In the genomic region with DNA sequence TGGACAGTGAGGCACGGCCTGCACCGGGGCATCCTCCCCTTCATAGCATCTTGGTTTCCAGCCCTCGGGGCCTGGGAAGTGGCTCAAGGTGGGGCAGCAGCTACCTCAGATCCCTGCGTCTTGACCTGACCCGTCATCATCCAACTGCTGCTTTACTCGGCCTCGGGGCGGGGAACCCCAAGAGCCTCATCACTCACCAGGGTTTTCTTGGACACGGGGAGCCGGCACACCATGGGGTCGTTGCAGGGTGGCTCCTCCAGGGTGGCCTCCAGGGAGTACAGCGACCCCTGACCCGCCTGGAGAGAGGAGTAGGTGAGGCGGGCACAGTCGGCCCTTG, we compare ENCODE assay signal across 2 cellular contexts.
TF ChIP-seq lines count a peak whose summit lies in the region.

No MANE protein-coding gene starts in this region.

TF ChIP-seq in K562, 482 proteins besides CTCF, POLR2A, EP300 and RAD21:
- no peak for TF ChIP-seq GABPB2 (CRISPR knock-in tag; conservative IDR thresholded peaks at IDR 0.05)
- TF ChIP-seq MAFK (IDR thresholded peaks at IDR 0.05; ENCODE audit: low read length) = no peak
- TF ChIP-seq, protein P1, sequence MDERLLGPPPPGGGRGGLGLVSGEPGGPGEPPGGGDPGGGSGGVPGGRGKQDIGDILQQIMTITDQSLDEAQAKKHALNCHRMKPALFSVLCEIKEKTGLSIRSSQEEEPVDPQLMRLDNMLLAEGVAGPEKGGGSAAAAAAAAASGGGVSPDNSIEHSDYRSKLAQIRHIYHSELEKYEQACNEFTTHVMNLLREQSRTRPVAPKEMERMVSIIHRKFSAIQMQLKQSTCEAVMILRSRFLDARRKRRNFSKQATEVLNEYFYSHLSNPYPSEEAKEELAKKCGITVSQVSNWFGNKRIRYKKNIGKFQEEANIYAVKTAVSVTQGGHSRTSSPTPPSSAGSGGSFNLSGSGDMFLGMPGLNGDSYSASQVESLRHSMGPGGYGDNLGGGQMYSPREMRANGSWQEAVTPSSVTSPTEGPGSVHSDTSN (CRISPR knock-in tag; IDR thresholded peaks at IDR 0.05; ENCODE audit: low read depth) = no peak
- TF ChIP-seq, protein P1 (tag; conservative IDR thresholded peaks at IDR 0.05; ENCODE audit: low read depth) = no peak
- TF ChIP-seq SRSF9 (IDR thresholded peaks at IDR 0.05; ENCODE audit: borderline replicate concordance, low read depth, low read length) = no peak
- TF ChIP-seq ZFP36 (IDR thresholded peaks at IDR 0.05; ENCODE audit: low read depth, low read length, partially characterized antibody) = peak; percentile 18
- TF ChIP-seq, protein P2, sequence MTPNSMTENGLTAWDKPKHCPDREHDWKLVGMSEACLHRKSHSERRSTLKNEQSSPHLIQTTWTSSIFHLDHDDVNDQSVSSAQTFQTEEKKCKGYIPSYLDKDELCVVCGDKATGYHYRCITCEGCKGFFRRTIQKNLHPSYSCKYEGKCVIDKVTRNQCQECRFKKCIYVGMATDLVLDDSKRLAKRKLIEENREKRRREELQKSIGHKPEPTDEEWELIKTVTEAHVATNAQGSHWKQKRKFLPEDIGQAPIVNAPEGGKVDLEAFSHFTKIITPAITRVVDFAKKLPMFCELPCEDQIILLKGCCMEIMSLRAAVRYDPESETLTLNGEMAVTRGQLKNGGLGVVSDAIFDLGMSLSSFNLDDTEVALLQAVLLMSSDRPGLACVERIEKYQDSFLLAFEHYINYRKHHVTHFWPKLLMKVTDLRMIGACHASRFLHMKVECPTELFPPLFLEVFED (CRISPR knock-in tag; conservative IDR thresholded peaks at IDR 0.05) = no peak
- TF ChIP-seq KLF16 (IDR thresholded peaks at IDR 0.05) = no peak

TF ChIP-seq in GM12891, 5 proteins besides CTCF, POLR2A, EP300 and RAD21:
- TF ChIP-seq TAF1 (IDR thresholded peaks at IDR 0.05; ENCODE audit: low read depth, low read length) = no peak
- no peak for TF ChIP-seq POU2F2 (IDR thresholded peaks at IDR 0.05; ENCODE audit: low read depth, low read length)
- no peak for TF ChIP-seq PAX5 (IDR thresholded peaks at IDR 0.05; ENCODE audit: insufficient read depth, low read length, severe bottlenecking)
- TF ChIP-seq POLR2AphosphoS5 (IDR thresholded peaks at IDR 0.05; ENCODE audit: low read depth, low read length) = no peak
